ENCODE assay signal across 1 cellular context in genomic region chr19:16340092-16340491, GRCh38.
TF ChIP-seq lines count a peak whose summit lies in the region.

No MANE protein-coding gene starts in this region.

TF ChIP-seq in HEK293, 187 proteins besides CTCF, POLR2A, EP300 and RAD21 (continued from another document):
- TF ChIP-seq ZNF398 (tag by site-specific recombination; IDR thresholded peaks at IDR 0.05) = no peak
- no peak for TF ChIP-seq ZNF26 (tag by site-specific recombination; IDR thresholded peaks at IDR 0.05)
- peak; percentile 35 for TF ChIP-seq GLIS1 (tag by site-specific recombination; IDR thresholded peaks at IDR 0.05)
- TF ChIP-seq ZNF560 (tag by site-specific recombination; IDR thresholded peaks at IDR 0.05; ENCODE audit: borderline replicate concordance) = no peak
- peak; percentile 47; the same call in 1 of the 2 replicates for TF ChIP-seq EGR2 (tag by site-specific recombination; IDR thresholded peaks at IDR 0.05; ENCODE audit: low read depth)
- no peak for TF ChIP-seq ZEB2 (tag by site-specific recombination; IDR thresholded peaks at IDR 0.05)
- TF ChIP-seq ZNF585B (tag by site-specific recombination; IDR thresholded peaks at IDR 0.05) = no peak
- TF ChIP-seq ZNF580 (tag by site-specific recombination; IDR thresholded peaks at IDR 0.05) = no peak
- no peak for TF ChIP-seq ZNF624 (tag by site-specific recombination; IDR thresholded peaks at IDR 0.05)
- TF ChIP-seq OVOL3 (tag by site-specific recombination; IDR thresholded peaks at IDR 0.05) = no peak
- no peak for TF ChIP-seq ZBTB17 (tag by site-specific recombination; IDR thresholded peaks at IDR 0.05)
